ENCODE assay signal across 19 cellular contexts in the genomic region with DNA sequence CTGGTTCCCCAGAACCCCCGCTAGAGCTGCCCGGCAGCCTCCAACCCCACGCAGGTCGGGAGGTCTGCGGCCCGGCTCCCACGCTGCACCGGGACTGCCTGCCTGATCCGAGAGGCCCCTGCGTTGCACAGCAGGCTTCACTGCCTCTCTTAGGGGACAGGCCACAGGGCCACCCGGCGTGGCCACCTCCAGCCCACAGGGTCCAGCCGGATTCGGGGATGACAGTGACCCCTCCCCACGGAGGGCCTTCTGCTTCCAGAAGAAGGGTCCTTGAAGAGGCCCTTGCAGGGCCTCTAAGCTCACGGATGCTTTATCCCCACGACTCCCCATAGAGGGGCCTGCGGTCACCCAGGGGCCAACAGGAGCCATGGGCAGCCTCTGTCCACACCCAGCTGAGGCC.
DNase-seq lines count a peak whose midpoint lies in the region; TF ChIP-seq lines count a peak whose summit lies in the region.
"Had no signal": no experiment of that assay in that cellular context is flagged by ENCODE, and none has a peak within 500 bp of the region (broad histone marks: within the 10 kb centered on the region; RNA-seq: fewer than 3 reads in every experiment).

No MANE protein-coding gene starts in this region.

- H3K27ac ChIP-seq in uterus = no peak overlapping the region
- H3K27ac ChIP-seq: PC-9 had no signal

- H3K36me3 ChIP-seq in H7 (replicated peaks; ENCODE audit: control insufficient read depth, insufficient read depth, low read length) (no peaks in the 10 kb centered on the region), uterus (no peaks in the 10 kb centered on the region)

- no peak overlapping the region for H3K4me3 ChIP-seq in H7 (ENCODE audit: insufficient read depth, low read depth, low read length)
- no peak overlapping the region for H3K4me3 ChIP-seq in uterus
- H3K4me3 ChIP-seq: PC-9 had no signal

- intact Hi-C loops in posterior vena cava (cut with DNase I) (loop anchor here in 1 of 2 donors (5.0 kb wide), 1 partner anchor 326 kb away; a partner anchor contains a TSS), uterus (cut with DNase I; ENCODE audit: low total_unique reads) (loop anchor here (2.0 kb wide), 1 partner anchor 327 kb away; a partner anchor contains a TSS)

- no peak for TF ChIP-seq CTCF in uterus (IDR thresholded peaks at IDR 0.05)

- no peak for TF ChIP-seq POLR2A in uterus (IDR thresholded peaks at IDR 0.05)

- H3K27me3 ChIP-seq in H7 (ENCODE audit: control insufficient read depth, insufficient read depth, low read length) (no peaks in the 10 kb centered on the region), uterus (no peaks in the 10 kb centered on the region)

- DNase-seq in activated effector memory CD4-positive, alpha-beta T cell treated with anti-CD3 and anti-CD28 coated beads, Interleukin-2, amount 50 U/mL, for 16 hours = peak; percentile 55
- DNase-seq in activated effector memory CD4-positive, alpha-beta T cell treated with Interleukin-2 at 50 U/mL for 16 hours = no peak
- DNase-seq in H7 (peak; percentile 40), ecto neural progenitor cell (ENCODE audit: low spot score) (peak; percentile 46), posterior vena cava (ENCODE audit: low spot score) (peak; percentile 75), uterus (no peak), DMS 273 treated with DMSO at 0.1 percent for 48 hours (lab: John Stamatoyannopoulos, UW) (no peak), OCI-M1 (lab: John Stamatoyannopoulos, UW) (no peak)
- DNase-seq: CD4-positive, CD25-positive, alpha-beta regulatory T cell; KBM-7; NCI-H1105; NCI-H1436 treated with DMSO at 0.1 percent for 48 hours; NCI-H1930; NCI-H2107; NCI-H524; NCI-H774; PC-9; RPMI8226; SHP77 treated with DMSO at 0.1 percent for 48 hours had no signal

- H3K4me1 ChIP-seq in uterus = no peaks in the 10 kb centered on the region

- no peaks in the 10 kb centered on the region for H3K9me3 ChIP-seq in uterus

Comparison
In these comparisons a context has a peak if more than half of its experiments do, and no peak if none do; other contexts are left out.
1. DNase-seq: peak in activated effector memory CD4-positive, alpha-beta T cell treated with anti-CD3 and anti-CD28 coated beads, Interleukin-2, amount 50 U/mL, for 16 hours (single experiment), H7 (single experiment), ecto neural progenitor cell (single experiment) and posterior vena cava (single experiment); none in activated effector memory CD4-positive, alpha-beta T cell treated with Interleukin-2 at 50 U/mL for 16 hours (single experiment), uterus (0 of 2), DMS 273 treated with DMSO at 0.1 percent for 48 hours (single experiment) and OCI-M1 (single experiment).